15 cellular contexts compared by ENCODE assay signal in genomic region chr4:169663894-169664293, GRCh38. TPM values are rescaled to one million over a fixed set of nuclear protein-coding genes. Genes with fewer than 3 reads are reported as not detected.
DNase-seq lines count a peak whose midpoint lies in the region; ATAC-seq, FAIRE-seq and TF ChIP-seq lines count a peak whose summit lies in the region.
"Had no signal": no experiment of that assay in that cellular context is flagged by ENCODE, and none has a peak within 500 bp of the region (broad histone marks: within the 10 kb centered on the region; RNA-seq: fewer than 3 reads in every experiment).

No MANE protein-coding gene starts in this region.

- WGBS in suprapubic skin: 75% methylated on average over 3 of the region's 3 CpGs

- H3K27ac ChIP-seq in neural progenitor cell (peak overlapping the region; percentile 14), suprapubic skin (no peak overlapping the region)
- H3K27ac ChIP-seq: vagina had no signal

- H3K9me3 Mint-ChIP-seq in Calu3 (ENCODE audit: low read depth, unreplicated experiment) (no peaks in the 10 kb centered on the region), neural progenitor cell (peaks cover 20% of the 10 kb centered on the region)
- H3K9me3 Mint-ChIP-seq: activated T-helper 1 cell treated with anti-CD3 and anti-CD28 coated beads, Interleukin-12 subunit alpha, Interleukin-12 subunit beta, Interleukin-2, Interleukin-4 antibody, amounts not matched to agents 30 ng/mL and 10 ng/mL and 1 ng/mL, durations not matched to agents 14 hours and 24 hours and 36 hours had no signal

- H3K4me3 ChIP-seq in neural progenitor cell: no peak overlapping the region
- no peak overlapping the region for H3K4me3 ChIP-seq in suprapubic skin
- H3K4me3 ChIP-seq: gastroesophageal sphincter, sigmoid colon, vagina had no signal

- peaks cover 23% of the 10 kb centered on the region for H3K4me1 Mint-ChIP-seq in Calu3 (ENCODE audit: low read depth, unreplicated experiment)
- peaks cover 29% of the 10 kb centered on the region for H3K4me1 Mint-ChIP-seq in neural progenitor cell

- H3K9me3 ChIP-seq in neural progenitor cell (ENCODE audit: low read depth) (peaks cover 10% of the 10 kb centered on the region), suprapubic skin (no peaks in the 10 kb centered on the region)
- H3K9me3 ChIP-seq: gastroesophageal sphincter, sigmoid colon, vagina had no signal

- peak overlapping the region; percentile 86 for H3K27ac Mint-ChIP-seq in Calu3 (ENCODE audit: unreplicated experiment)
- H3K27ac Mint-ChIP-seq in neural progenitor cell: peak overlapping the region; percentile 3
- H3K27ac Mint-ChIP-seq: activated T-helper 1 cell treated with anti-CD3 and anti-CD28 coated beads, Interleukin-12 subunit alpha, Interleukin-12 subunit beta, Interleukin-2, Interleukin-4 antibody, amounts not matched to agents 30 ng/mL and 10 ng/mL and 1 ng/mL, durations not matched to agents 14 hours and 24 hours and 36 hours; memory B cell had no signal

- H3K4me3 Mint-ChIP-seq in Calu3 (ENCODE audit: low read depth, unreplicated experiment) (peak overlapping the region; percentile 43), neural progenitor cell (no peak overlapping the region)
- H3K4me3 Mint-ChIP-seq: activated T-helper 1 cell treated with anti-CD3 and anti-CD28 coated beads, Interleukin-12 subunit alpha, Interleukin-12 subunit beta, Interleukin-2, Interleukin-4 antibody, amounts not matched to agents 30 ng/mL and 10 ng/mL and 1 ng/mL, durations not matched to agents 14 hours and 24 hours and 36 hours; memory B cell had no signal

- H3K36me3 ChIP-seq in neural progenitor cell (peaks cover 6% of the 10 kb centered on the region), suprapubic skin (no peaks in the 10 kb centered on the region)
- H3K36me3 ChIP-seq: gastroesophageal sphincter, sigmoid colon had no signal

- H3K27me3 Mint-ChIP-seq in Calu3 (ENCODE audit: unreplicated experiment) (no peaks in the 10 kb centered on the region), neural progenitor cell (ENCODE audit: insufficient read depth, low read depth) (no peaks in the 10 kb centered on the region)
- H3K27me3 Mint-ChIP-seq: memory B cell had no signal

- no peak overlapping the region for H2AFZ ChIP-seq in neural progenitor cell (replicated peaks)

- H3K4me1 ChIP-seq in neural progenitor cell (peaks cover 25% of the 10 kb centered on the region), suprapubic skin (peaks cover 34% of the 10 kb centered on the region)

- no peak for TF ChIP-seq EP300 in suprapubic skin (IDR thresholded peaks at IDR 0.05)

- FAIRE-seq in colon (lab: Jason Lieb, UNC): peak; percentile 33
- FAIRE-seq: H1 had no signal

- CTCF ChIA-PET in Calu3 (lab: Charles Lee): interaction anchor here (1.8 kb wide), 1 partner anchor 51 kb away, joined by 5 read pairs; the partner anchor contains the start of gene NEK1

- H3K36me3 Mint-ChIP-seq in Calu3 (ENCODE audit: insufficient read depth, unreplicated experiment) (peaks cover 32% of the 10 kb centered on the region), neural progenitor cell (peaks cover 28% of the 10 kb centered on the region)

- intact Hi-C loops in Calu3 (cut with micrococcal nuclease; ENCODE audit: unreplicated experiment): no loop called here

- peaks cover 62% of the 10 kb centered on the region for H3K79me2 ChIP-seq in neural progenitor cell (ENCODE audit: low read depth)

- DNase-seq in Calu3: peak; percentile 3
- peak; percentile 30 for DNase-seq in NCI-H460 (ENCODE audit: extremely low read depth, low read depth)
- DNase-seq in neural progenitor cell (ENCODE audit: low spot score): peak; percentile 3
- no peak for DNase-seq in DMS53 treated with DMSO at 0.1 percent for 48 hours (lab: John Stamatoyannopoulos, UW; ENCODE audit: unreplicated experiment)
- DNase-seq in suprapubic skin (ENCODE audit: low spot score in 2 of 2): no peak
- no peak for DNase-seq in T-helper 1 cell
- DNase-seq: activated CD4-positive, CD25-positive, alpha-beta regulatory T cell; sigmoid colon had no signal

- no peaks in the 10 kb centered on the region for H3K27me3 ChIP-seq in neural progenitor cell
- H3K27me3 ChIP-seq in suprapubic skin: no peaks in the 10 kb centered on the region
- H3K27me3 ChIP-seq: gastroesophageal sphincter, sigmoid colon, vagina had no signal

- no peak for ATAC-seq in GM19328 (IDR thresholded peaks at IDR 0.05; ENCODE audit: unreplicated experiment)
- ATAC-seq: gastroesophageal sphincter had no signal

- no peak overlapping the region for H3K9ac ChIP-seq in neural progenitor cell

- H3K4me2 ChIP-seq in neural progenitor cell: no peak overlapping the region

- no peaks in the 10 kb centered on the region for H4K20me1 ChIP-seq in neural progenitor cell (ENCODE audit: low read depth)

- H3F3A ChIP-seq in neural progenitor cell (ENCODE audit: low read depth): peaks cover 17% of the 10 kb centered on the region

- TF ChIP-seq POLR2A in suprapubic skin (IDR thresholded peaks at IDR 0.05): no peak

- TF ChIP-seq CTCF in Calu3 (IDR thresholded peaks at IDR 0.05; ENCODE audit: unreplicated experiment) (no peak), neural progenitor cell (IDR thresholded peaks at IDR 0.05) (no peak), suprapubic skin (IDR thresholded peaks at IDR 0.05) (no peak)

- no TSS peak for BruUV-seq in Calu3 (replicated peaks; lab: Mats Ljungman, UMichigan)

RNA-seq across cellular contexts. Expression of gene CLCN3, which starts 43.5 kb away (rescaled TPM):
- total RNA-seq in Calu3 (2022) (55.7 and 57.8 TPM in 2 replicates), neural progenitor cell (ENCODE audit: low replicate concordance) (27.0 and 44.8 TPM in 2 replicates), suprapubic skin (10 to 100 TPM; 43.7 to 58.5 (median 51.7) TPM)
- 45.0 and 48.9 TPM in 2 replicates for total RNA-seq in NCI-H460 (2014; rRNA removed; shearing (Covaris generic))
- polyA plus RNA-seq in NCI-H460 (2014; cell fraction: nucleus; rRNA removed): 12.5 and 21.3 TPM in 2 replicates

RNA-seq across cellular contexts. Expression of gene NEK1, which starts 51.5 kb away (rescaled TPM):
- total RNA-seq in Calu3 (2022) (5.8 and 6.0 TPM in 2 replicates), neural progenitor cell (ENCODE audit: low replicate concordance) (9.9 and 12.1 TPM in 2 replicates), suprapubic skin (10 to 100 TPM in 1 of 4 donors, 1 to 10 TPM in 3; 6.0 to 11.1 (median 6.7) TPM)
- 6.4 and 8.7 TPM in 2 replicates for total RNA-seq in NCI-H460 (2014; rRNA removed; shearing (Covaris generic))
- 5.2 and 6.2 TPM in 2 replicates for polyA plus RNA-seq in NCI-H460 (2014; cell fraction: nucleus; rRNA removed)

Comparison
In these comparisons a context has a peak if more than half of its experiments do, and no peak if none do; other contexts are left out.
1. DNase-seq: peak in Calu3 (single experiment), NCI-H460 (single experiment) and neural progenitor cell (single experiment); none in DMS53 treated with DMSO at 0.1 percent for 48 hours (single experiment), suprapubic skin (0 of 2) and T-helper 1 cell (0 of 5).